8 cellular contexts compared by ENCODE assay signal in the genomic region with DNA sequence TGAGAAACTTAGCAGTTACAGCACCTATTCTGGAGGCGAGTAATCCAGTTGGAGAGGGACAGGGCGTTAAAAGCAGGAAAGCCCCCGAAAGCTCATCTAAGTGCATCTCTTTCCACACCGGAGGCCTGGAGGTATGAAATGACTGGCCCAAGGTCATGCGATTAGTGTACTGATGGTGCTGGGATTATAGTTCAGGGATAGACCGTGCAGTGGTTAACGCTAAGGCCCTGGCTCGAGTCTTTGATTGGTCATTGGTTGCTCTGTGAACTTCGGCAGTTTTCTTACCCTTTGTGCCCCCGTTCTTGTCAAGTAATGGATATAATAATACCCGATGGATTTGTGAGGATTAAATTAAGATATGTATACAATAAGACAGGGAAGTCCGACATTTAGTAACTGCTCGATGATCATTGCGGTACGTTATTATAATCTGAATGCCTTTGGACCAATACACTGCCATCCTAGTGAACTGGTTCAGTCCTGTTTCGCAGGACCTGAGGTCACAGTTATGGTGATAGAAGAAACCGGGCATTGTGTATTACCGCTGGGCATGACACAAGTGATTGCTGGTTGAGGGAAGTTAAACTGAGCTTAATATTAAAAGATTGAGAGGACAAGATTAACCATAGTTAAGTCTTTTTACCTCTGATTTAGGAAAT. TPM values are rescaled to one million over a fixed set of nuclear protein-coding genes. Genes with fewer than 3 reads are reported as not detected.
A peak's percentile ranks its signal among the peaks of the same experiment; 100 is the strongest.
DNase-seq lines count a peak whose midpoint lies in the region; ATAC-seq and TF ChIP-seq lines count a peak whose summit lies in the region.

No MANE protein-coding gene starts in this region.

- H3K4me3 ChIP-seq in DND-41 (ENCODE audit: low read depth in 1 of 2, low read length in 2 of 2): peak overlapping the region; percentile 77 to 93
- H3K4me3 ChIP-seq in mucosa of descending colon: peak overlapping the region; percentile 86
- peak overlapping the region; percentile 95 for H3K4me3 ChIP-seq in thymus (ENCODE audit: low read length)

- H3K4me1 Mint-ChIP-seq in T-helper 1 cell treated with Interleukin-12 subunit alpha and Interleukin-12 subunit beta and Interleukin-4 antibody, amounts not matched to agents 30 μg/mL and 1 μg/mL, for 36 hours (ENCODE audit: low read depth): peaks cover 36% of the 10 kb centered on the region

- H3K4me3 Mint-ChIP-seq in T-helper 1 cell treated with Interleukin-12 subunit alpha and Interleukin-12 subunit beta and Interleukin-4 antibody, amounts not matched to agents 30 μg/mL and 1 μg/mL, for 36 hours: peak overlapping the region; percentile 98

- H4K20me1 ChIP-seq in DND-41 (ENCODE audit: insufficient read depth, low read length): peaks cover 36% of the 10 kb centered on the region

- H3K27me3 Mint-ChIP-seq in T-helper 1 cell treated with Interleukin-12 subunit alpha and Interleukin-12 subunit beta and Interleukin-4 antibody, amounts not matched to agents 30 μg/mL and 1 μg/mL, for 36 hours (ENCODE audit: low read depth): no peaks in the 10 kb centered on the region

- H3K9me3 ChIP-seq in DND-41 (ENCODE audit: insufficient read depth, low read length, severe bottlenecking) (no peaks in the 10 kb centered on the region), mucosa of descending colon (no peaks in the 10 kb centered on the region), thymus (ENCODE audit: control insufficient read depth) (no peaks in the 10 kb centered on the region)

- ATAC-seq in DND-41 (ENCODE audit: insufficient read depth, low read depth) (no peak), HG02610 (IDR thresholded peaks at IDR 0.05; ENCODE audit: unreplicated experiment) (peak; percentile 38), mucosa of descending colon (peak; percentile 11), GM21526 (IDR thresholded peaks at IDR 0.05; ENCODE audit: low FRiP score, unreplicated experiment) (no peak)

- peaks cover 35% of the 10 kb centered on the region for H3K36me3 ChIP-seq in DND-41 (ENCODE audit: insufficient read depth, low read length)
- H3K36me3 ChIP-seq in mucosa of descending colon (ENCODE audit: low read depth): no peaks in the 10 kb centered on the region
- H3K36me3 ChIP-seq in thymus (ENCODE audit: control insufficient read depth, insufficient read depth): no peaks in the 10 kb centered on the region

- H3K9me3 Mint-ChIP-seq in T-helper 1 cell treated with Interleukin-12 subunit alpha and Interleukin-12 subunit beta and Interleukin-4 antibody, amounts not matched to agents 30 μg/mL and 1 μg/mL, for 36 hours: no peaks in the 10 kb centered on the region

- H3K27ac Mint-ChIP-seq in T-helper 1 cell treated with Interleukin-12 subunit alpha and Interleukin-12 subunit beta and Interleukin-4 antibody, amounts not matched to agents 30 μg/mL and 1 μg/mL, for 36 hours: peak overlapping the region; percentile 97

- peak overlapping the region; percentile 98 for H3K9ac ChIP-seq in DND-41 (ENCODE audit: low read depth, low read length)

- intact Hi-C loops in mucosa of descending colon (cut with DNase I, micrococcal nuclease): no loop called here

- WGBS in thymus: 2% methylated on average over 18 of the region's 18 CpGs

- H3K36me3 Mint-ChIP-seq in T-helper 1 cell treated with Interleukin-12 subunit alpha and Interleukin-12 subunit beta and Interleukin-4 antibody, amounts not matched to agents 30 μg/mL and 1 μg/mL, for 36 hours (ENCODE audit: low read depth): peaks cover 23% of the 10 kb centered on the region

- DNase-seq in DND-41: peak; percentile 25
- peak; percentile 35 to 65 for DNase-seq in dermis microvascular lymphatic vessel endothelial cell (ENCODE audit: low read depth in 2 of 2)
- peak in 1 of 3 donors; percentile 45 for DNase-seq in mucosa of descending colon
- no peak for DNase-seq in SKM-1 (lab: John Stamatoyannopoulos, UW; ENCODE audit: unreplicated experiment)

- no peak for TF ChIP-seq CTCF in DND-41 (IDR thresholded peaks at IDR 0.05; ENCODE audit: borderline replicate concordance, extremely low read depth, low read length, poor library complexity, severe bottlenecking)
- no peak for TF ChIP-seq CTCF in mucosa of descending colon (IDR thresholded peaks at IDR 0.05)

- H3K79me2 ChIP-seq in DND-41 (ENCODE audit: insufficient read depth, low read length): peaks cover 72% of the 10 kb centered on the region

- H3K4me2 ChIP-seq in DND-41 (ENCODE audit: insufficient read depth, low read length): peak overlapping the region; percentile 65

- H3K27me3 ChIP-seq in DND-41 (ENCODE audit: insufficient read depth, low read length, poor library complexity) (no peaks in the 10 kb centered on the region), thymus (ENCODE audit: control insufficient read depth, insufficient read depth) (no peaks in the 10 kb centered on the region)

- H2AFZ ChIP-seq in DND-41 (ENCODE audit: low read depth, low read length): peak overlapping the region; percentile 62; the same call in 1 of the 2 replicates

- H3K27ac ChIP-seq in DND-41 (ENCODE audit: low read length): peak overlapping the region; percentile 91
- peak overlapping the region; percentile 93 for H3K27ac ChIP-seq in thymus (ENCODE audit: low read depth)

- H3K4me1 ChIP-seq in DND-41 (ENCODE audit: insufficient read depth, low read length) (peaks cover 51% of the 10 kb centered on the region), mucosa of descending colon (ENCODE audit: low read depth) (peaks cover 14% of the 10 kb centered on the region), thymus (ENCODE audit: control insufficient read depth, insufficient read depth, low read length) (peaks cover 13% of the 10 kb centered on the region)

RNA-seq across cellular contexts. Expression of a gene that starts 1.0 kb away (rescaled TPM):
- total RNA-seq in dermis microvascular lymphatic vessel endothelial cell (518 and 522 TPM in 2 replicates), mucosa of descending colon (100 to 1,000 TPM; 485 to 598 (median 521) TPM)
- polyA plus RNA-seq in thymus: 86.1 TPM

RNA-seq across cellular contexts. Expression of a gene that starts 18.9 kb away (rescaled TPM):
- not detected in 2 replicates for total RNA-seq in dermis microvascular lymphatic vessel endothelial cell
- not detected for total RNA-seq in mucosa of descending colon
- 0.07 TPM for polyA plus RNA-seq in thymus

RNA-seq across cellular contexts. Expression of a gene that starts 32.9 kb away (rescaled TPM):
- 5.3 and 9.9 TPM in 2 replicates for total RNA-seq in dermis microvascular lymphatic vessel endothelial cell
- total RNA-seq in mucosa of descending colon: 10 to 100 TPM; 26.0 to 34.0 (median 28.6) TPM
- polyA plus RNA-seq in thymus: 13.3 TPM

Comparison
In these comparisons a context has a peak if more than half of its experiments do, and no peak if none do; other contexts are left out.
1. ATAC-seq: peak in HG02610 (single experiment) and mucosa of descending colon (single experiment); none in DND-41 (single experiment) and GM21526 (single experiment).
2. Peak in every context shown above with its lines, with median percentiles within 50 percentile points of each other: H3K4me3 ChIP-seq.